Comparison of ENCODE assay signal across 1 cellular context in the genomic region with DNA sequence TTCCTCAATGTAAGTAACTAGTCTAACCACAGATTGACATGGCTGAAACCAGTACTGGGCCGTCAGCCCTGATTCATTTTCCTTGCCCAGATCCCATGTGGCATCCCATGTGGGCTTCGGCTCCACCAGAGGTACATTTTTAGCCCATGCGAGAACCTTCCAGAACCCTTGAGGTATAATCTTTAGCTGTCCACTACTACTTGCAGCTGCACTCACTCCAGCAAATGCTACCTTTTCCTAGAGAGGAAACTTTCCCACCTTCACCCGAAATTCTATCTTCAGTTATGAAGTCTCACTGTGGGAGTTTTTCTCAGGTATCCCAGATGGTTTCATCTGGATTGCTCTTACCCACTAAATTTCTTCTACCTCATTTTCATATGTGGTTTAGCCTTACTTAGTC.
A peak's percentile ranks its signal among the peaks of the same experiment; 100 is the strongest.
TF ChIP-seq lines count a peak whose summit lies in the region.

No MANE protein-coding gene starts in this region.

TF ChIP-seq in GM12878, 131 proteins besides CTCF, POLR2A, EP300 and RAD21 (continued from another document):
- TF ChIP-seq RB1 (IDR thresholded peaks at IDR 0.05; ENCODE audit: borderline replicate concordance) = no peak
- no peak for TF ChIP-seq MXI1 (IDR thresholded peaks at IDR 0.05; ENCODE audit: low read depth, low read length)
- TF ChIP-seq, protein P1, sequence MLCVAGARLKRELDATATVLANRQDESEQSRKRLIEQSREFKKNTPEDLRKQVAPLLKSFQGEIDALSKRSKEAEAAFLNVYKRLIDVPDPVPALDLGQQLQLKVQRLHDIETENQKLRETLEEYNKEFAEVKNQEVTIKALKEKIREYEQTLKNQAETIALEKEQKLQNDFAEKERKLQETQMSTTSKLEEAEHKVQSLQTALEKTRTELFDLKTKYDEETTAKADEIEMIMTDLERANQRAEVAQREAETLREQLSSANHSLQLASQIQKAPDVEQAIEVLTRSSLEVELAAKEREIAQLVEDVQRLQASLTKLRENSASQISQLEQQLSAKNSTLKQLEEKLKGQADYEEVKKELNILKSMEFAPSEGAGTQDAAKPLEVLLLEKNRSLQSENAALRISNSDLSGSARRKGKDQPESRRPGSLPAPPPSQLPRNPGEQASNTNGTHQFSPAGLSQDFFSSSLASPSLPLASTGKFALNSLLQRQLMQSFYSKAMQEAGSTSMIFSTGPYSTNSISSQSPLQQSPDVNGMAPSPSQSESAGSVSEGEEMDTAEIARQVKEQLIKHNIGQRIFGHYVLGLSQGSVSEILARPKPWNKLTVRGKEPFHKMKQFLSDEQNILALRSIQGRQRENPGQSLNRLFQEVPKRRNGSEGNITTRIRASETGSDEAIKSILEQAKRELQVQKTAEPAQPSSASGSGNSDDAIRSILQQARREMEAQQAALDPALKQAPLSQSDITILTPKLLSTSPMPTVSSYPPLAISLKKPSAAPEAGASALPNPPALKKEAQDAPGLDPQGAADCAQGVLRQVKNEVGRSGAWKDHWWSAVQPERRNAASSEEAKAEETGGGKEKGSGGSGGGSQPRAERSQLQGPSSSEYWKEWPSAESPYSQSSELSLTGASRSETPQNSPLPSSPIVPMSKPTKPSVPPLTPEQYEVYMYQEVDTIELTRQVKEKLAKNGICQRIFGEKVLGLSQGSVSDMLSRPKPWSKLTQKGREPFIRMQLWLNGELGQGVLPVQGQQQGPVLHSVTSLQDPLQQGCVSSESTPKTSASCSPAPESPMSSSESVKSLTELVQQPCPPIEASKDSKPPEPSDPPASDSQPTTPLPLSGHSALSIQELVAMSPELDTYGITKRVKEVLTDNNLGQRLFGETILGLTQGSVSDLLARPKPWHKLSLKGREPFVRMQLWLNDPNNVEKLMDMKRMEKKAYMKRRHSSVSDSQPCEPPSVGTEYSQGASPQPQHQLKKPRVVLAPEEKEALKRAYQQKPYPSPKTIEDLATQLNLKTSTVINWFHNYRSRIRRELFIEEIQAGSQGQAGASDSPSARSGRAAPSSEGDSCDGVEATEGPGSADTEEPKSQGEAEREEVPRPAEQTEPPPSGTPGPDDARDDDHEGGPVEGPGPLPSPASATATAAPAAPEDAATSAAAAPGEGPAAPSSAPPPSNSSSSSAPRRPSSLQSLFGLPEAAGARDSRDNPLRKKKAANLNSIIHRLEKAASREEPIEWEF (IDR thresholded peaks at IDR 0.05; ENCODE audit: insufficient replicate concordance, low read depth, low read length) = peak; percentile 37
- no peak for TF ChIP-seq SP1 (IDR thresholded peaks at IDR 0.05; ENCODE audit: low read depth, low read length)
- TF ChIP-seq, protein P2, sequence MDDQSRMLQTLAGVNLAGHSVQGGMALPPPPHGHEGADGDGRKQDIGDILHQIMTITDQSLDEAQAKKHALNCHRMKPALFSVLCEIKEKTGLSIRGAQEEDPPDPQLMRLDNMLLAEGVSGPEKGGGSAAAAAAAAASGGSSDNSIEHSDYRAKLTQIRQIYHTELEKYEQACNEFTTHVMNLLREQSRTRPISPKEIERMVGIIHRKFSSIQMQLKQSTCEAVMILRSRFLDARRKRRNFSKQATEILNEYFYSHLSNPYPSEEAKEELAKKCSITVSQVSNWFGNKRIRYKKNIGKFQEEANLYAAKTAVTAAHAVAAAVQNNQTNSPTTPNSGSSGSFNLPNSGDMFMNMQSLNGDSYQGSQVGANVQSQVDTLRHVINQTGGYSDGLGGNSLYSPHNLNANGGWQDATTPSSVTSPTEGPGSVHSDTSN (IDR thresholded peaks at IDR 0.05; ENCODE audit: insufficient replicate concordance, low read depth, low read length) = no peak
- TF ChIP-seq ATF7 (IDR thresholded peaks at IDR 0.05; ENCODE audit: low read depth) = no peak
- TF ChIP-seq RBBP5 (conservative IDR thresholded peaks at IDR 0.05) = no peak
- peak; percentile 23; the same call in 1 of the 2 replicates for TF ChIP-seq MTA2 (IDR thresholded peaks at IDR 0.05; ENCODE audit: low read depth)
- no peak for TF ChIP-seq ZNF384 (IDR thresholded peaks at IDR 0.05; ENCODE audit: borderline replicate concordance, low read depth, low read length)
- TF ChIP-seq, protein P3, sequence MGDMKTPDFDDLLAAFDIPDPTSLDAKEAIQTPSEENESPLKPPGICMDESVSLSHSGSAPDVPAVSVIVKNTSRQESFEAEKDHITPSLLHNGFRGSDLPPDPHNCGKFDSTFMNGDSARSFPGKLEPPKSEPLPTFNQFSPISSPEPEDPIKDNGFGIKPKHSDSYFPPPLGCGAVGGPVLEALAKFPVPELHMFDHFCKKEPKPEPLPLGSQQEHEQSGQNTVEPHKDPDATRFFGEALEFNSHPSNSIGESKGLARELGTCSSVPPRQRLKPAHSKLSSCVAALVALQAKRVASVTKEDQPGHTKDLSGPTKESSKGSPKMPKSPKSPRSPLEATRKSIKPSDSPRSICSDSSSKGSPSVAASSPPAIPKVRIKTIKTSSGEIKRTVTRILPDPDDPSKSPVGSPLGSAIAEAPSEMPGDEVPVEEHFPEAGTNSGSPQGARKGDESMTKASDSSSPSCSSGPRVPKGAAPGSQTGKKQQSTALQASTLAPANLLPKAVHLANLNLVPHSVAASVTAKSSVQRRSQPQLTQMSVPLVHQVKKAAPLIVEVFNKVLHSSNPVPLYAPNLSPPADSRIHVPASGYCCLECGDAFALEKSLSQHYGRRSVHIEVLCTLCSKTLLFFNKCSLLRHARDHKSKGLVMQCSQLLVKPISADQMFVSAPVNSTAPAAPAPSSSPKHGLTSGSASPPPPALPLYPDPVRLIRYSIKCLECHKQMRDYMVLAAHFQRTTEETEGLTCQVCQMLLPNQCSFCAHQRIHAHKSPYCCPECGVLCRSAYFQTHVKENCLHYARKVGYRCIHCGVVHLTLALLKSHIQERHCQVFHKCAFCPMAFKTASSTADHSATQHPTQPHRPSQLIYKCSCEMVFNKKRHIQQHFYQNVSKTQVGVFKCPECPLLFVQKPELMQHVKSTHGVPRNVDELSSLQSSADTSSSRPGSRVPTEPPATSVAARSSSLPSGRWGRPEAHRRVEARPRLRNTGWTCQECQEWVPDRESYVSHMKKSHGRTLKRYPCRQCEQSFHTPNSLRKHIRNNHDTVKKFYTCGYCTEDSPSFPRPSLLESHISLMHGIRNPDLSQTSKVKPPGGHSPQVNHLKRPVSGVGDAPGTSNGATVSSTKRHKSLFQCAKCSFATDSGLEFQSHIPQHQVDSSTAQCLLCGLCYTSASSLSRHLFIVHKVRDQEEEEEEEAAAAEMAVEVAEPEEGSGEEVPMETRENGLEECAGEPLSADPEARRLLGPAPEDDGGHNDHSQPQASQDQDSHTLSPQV (IDR thresholded peaks at IDR 0.05) = no peak
- TF ChIP-seq RFX5 (IDR thresholded peaks at IDR 0.05; ENCODE audit: low read depth, low read length) = no peak
- TF ChIP-seq NR2C2 (IDR thresholded peaks at IDR 0.05; ENCODE audit: borderline replicate concordance, control insufficient read depth, insufficient read length, low read depth) = no peak
- TF ChIP-seq, protein P4, sequence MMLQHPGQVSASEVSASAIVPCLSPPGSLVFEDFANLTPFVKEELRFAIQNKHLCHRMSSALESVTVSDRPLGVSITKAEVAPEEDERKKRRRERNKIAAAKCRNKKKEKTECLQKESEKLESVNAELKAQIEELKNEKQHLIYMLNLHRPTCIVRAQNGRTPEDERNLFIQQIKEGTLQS (IDR thresholded peaks at IDR 0.05; ENCODE audit: borderline replicate concordance, extremely low read depth, low read depth, low read length) = no peak
- TF ChIP-seq CBX5 (IDR thresholded peaks at IDR 0.05; ENCODE audit: low read depth) = no peak
- TF ChIP-seq IKZF1 (conservative IDR thresholded peaks at IDR 0.05) = 0 out of 2 replicates have a peak, but pooled peaks have one; percentile 42
- no peak for TF ChIP-seq SREBF1 (IDR thresholded peaks at IDR 0.05; ENCODE audit: low read length)
- TF ChIP-seq EED (IDR thresholded peaks at IDR 0.05; ENCODE audit: low read depth) = no peak
- no peak for TF ChIP-seq CHD4 (IDR thresholded peaks at IDR 0.05)
- TF ChIP-seq NR2C1 (IDR thresholded peaks at IDR 0.05) = no peak
- no peak for TF ChIP-seq SUZ12 (IDR thresholded peaks at IDR 0.05; ENCODE audit: unreplicated experiment)
- TF ChIP-seq NR2F1 (conservative IDR thresholded peaks at IDR 0.05) = no peak
- no peak for TF ChIP-seq SMARCA5 (IDR thresholded peaks at IDR 0.05)
- no peak for TF ChIP-seq CHD2 (IDR thresholded peaks at IDR 0.05; ENCODE audit: borderline replicate concordance, low read depth, low read length)
- TF ChIP-seq, protein P5, sequence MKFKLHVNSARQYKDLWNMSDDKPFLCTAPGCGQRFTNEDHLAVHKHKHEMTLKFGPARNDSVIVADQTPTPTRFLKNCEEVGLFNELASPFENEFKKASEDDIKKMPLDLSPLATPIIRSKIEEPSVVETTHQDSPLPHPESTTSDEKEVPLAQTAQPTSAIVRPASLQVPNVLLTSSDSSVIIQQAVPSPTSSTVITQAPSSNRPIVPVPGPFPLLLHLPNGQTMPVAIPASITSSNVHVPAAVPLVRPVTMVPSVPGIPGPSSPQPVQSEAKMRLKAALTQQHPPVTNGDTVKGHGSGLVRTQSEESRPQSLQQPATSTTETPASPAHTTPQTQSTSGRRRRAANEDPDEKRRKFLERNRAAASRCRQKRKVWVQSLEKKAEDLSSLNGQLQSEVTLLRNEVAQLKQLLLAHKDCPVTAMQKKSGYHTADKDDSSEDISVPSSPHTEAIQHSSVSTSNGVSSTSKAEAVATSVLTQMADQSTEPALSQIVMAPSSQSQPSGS (IDR thresholded peaks at IDR 0.05; ENCODE audit: low read length) = no peak
- peak; percentile 70 for TF ChIP-seq MEF2B (IDR thresholded peaks at IDR 0.05; ENCODE audit: partially characterized antibody, poor library complexity, severe bottlenecking)
- no peak for TF ChIP-seq TAF1 (IDR thresholded peaks at IDR 0.05; ENCODE audit: borderline replicate concordance, low read depth, low read length)
- no peak for TF ChIP-seq BMI1 (IDR thresholded peaks at IDR 0.05; ENCODE audit: borderline replicate concordance)
- TF ChIP-seq, protein P6, sequence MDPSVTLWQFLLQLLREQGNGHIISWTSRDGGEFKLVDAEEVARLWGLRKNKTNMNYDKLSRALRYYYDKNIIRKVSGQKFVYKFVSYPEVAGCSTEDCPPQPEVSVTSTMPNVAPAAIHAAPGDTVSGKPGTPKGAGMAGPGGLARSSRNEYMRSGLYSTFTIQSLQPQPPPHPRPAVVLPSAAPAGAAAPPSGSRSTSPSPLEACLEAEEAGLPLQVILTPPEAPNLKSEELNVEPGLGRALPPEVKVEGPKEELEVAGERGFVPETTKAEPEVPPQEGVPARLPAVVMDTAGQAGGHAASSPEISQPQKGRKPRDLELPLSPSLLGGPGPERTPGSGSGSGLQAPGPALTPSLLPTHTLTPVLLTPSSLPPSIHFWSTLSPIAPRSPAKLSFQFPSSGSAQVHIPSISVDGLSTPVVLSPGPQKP (IDR thresholded peaks at IDR 0.05; ENCODE audit: low read depth, low read length) = no peak
- TF ChIP-seq ETV6 (conservative IDR thresholded peaks at IDR 0.05 in 1 of 2, IDR thresholded peaks at IDR 0.05 in 1 of 2; ENCODE audit: borderline replicate concordance in 1 of 2, low read depth in 1 of 2) = no peak
TF ChIP-seq in GM12878: peak in this region for 8.
